Comparison of ENCODE assay signal across 9 cellular contexts in genomic region chr4:176123710-176124407, GRCh38. TPM values are rescaled to one million over a fixed set of nuclear protein-coding genes. Genes with fewer than 3 reads are reported as not detected.
DNase-seq lines count a peak whose midpoint lies in the region; ATAC-seq and TF ChIP-seq lines count a peak whose summit lies in the region.
"Had no signal": no experiment of that assay in that cellular context is flagged by ENCODE, and none has a peak within 500 bp of the region (broad histone marks: within the 10 kb centered on the region; RNA-seq: fewer than 3 reads in every experiment).

No MANE protein-coding gene starts in this region.

- H3K4me2 ChIP-seq in mammary epithelial cell (ENCODE audit: insufficient read depth, low read depth, low read length): no peak overlapping the region

- no peaks in the 10 kb centered on the region for H3K36me3 Mint-ChIP-seq in effector memory CD8-positive, alpha-beta T cell (ENCODE audit: insufficient read depth)

- H3K9me3 ChIP-seq in HAP-1 (no peaks in the 10 kb centered on the region), mammary epithelial cell (replicated peaks; ENCODE audit: insufficient read depth, low read length) (no peaks in the 10 kb centered on the region)

- no peak for ATAC-seq in effector memory CD8-positive, alpha-beta T cell (replicated peaks)

- intact Hi-C loops in mammary epithelial cell (cut with micrococcal nuclease): loop anchor here (1.0 to 5.0 kb wide), 2 partner anchors 90 to 177 kb away; no protein-coding TSS in a partner anchor

- BruUV-seq in mammary epithelial cell (replicated peaks; lab: Mats Ljungman, UMichigan): no TSS peak

- H3K27me3 ChIP-seq in HAP-1 (ENCODE audit: low read depth) (no peaks in the 10 kb centered on the region), mammary epithelial cell (ENCODE audit: insufficient read depth, low read length) (no peaks in the 10 kb centered on the region)

- H3K4me1 ChIP-seq in HAP-1 (peaks cover 4% of the 10 kb centered on the region; the same call in 1 of the 2 replicates), mammary epithelial cell (ENCODE audit: insufficient read depth, low read length) (no peaks in the 10 kb centered on the region)

- TF ChIP-seq CTCF in AG04449 (IDR thresholded peaks at IDR 0.05; ENCODE audit: insufficient read depth, low read length, missing control alignments) (peak; percentile 53), GM12864 (IDR thresholded peaks at IDR 0.05; ENCODE audit: low read depth, low read length, missing control alignments) (peak; percentile 82), mammary epithelial cell (conservative IDR thresholded peaks at IDR 0.05 in 1 of 2, IDR thresholded peaks at IDR 0.05 in 1 of 2; ENCODE audit: extremely low read depth in 1 of 2, insufficient read depth in 1 of 2, low read depth in 1 of 2, low read length in 2 of 2) (peak; percentile 47 to 75)

- no peak overlapping the region for H3K27ac Mint-ChIP-seq in effector memory CD8-positive, alpha-beta T cell

- POLR2A ChIA-PET in AG04449 (lab: Yijun Ruan, JAX): no interaction called here

- H3K27ac ChIP-seq in mammary epithelial cell (ENCODE audit: insufficient read depth, low read depth, low read length): no peak overlapping the region
- H3K27ac ChIP-seq: SK-N-MC had no signal

- no peak overlapping the region for H2AFZ ChIP-seq in mammary epithelial cell (ENCODE audit: low read depth, low read length)

- no peak overlapping the region for H3K4me3 Mint-ChIP-seq in effector memory CD8-positive, alpha-beta T cell

- H3K4me1 Mint-ChIP-seq in effector memory CD8-positive, alpha-beta T cell (ENCODE audit: low read depth in 2 of 2): peaks cover 0 to 1% of the 10 kb centered on the region in 2 donors

- CTCF ChIA-PET in AG04449 (lab: Yijun Ruan, JAX): interaction anchor here (1.0 to 4.4 kb wide), 5 partner anchors 13 to 217 kb away, joined by 3 to 18 read pairs (median 4); no protein-coding TSS in a partner anchor
- CTCF ChIA-PET in mammary epithelial cell (lab: Charles Lee; ENCODE audit: low non-redundant PET): interaction anchor here (0.6 kb wide), 1 partner anchor 24 kb away, joined by 7 read pairs; no protein-coding TSS in a partner anchor

- no peak for DNase-seq in AG04449 (ENCODE audit: low read depth, low spot score)
- peak; percentile 46 for DNase-seq in GM12864 (ENCODE audit: low read depth)
- peak; percentile 39 to 46 for DNase-seq in HAP-1 (ENCODE audit: low spot score in 2 of 2)
- DNase-seq in LHCN-M2 (ENCODE audit: low read depth): peak; percentile 29
- peak; percentile 3 for DNase-seq in mammary epithelial cell
- DNase-seq in myocyte (ENCODE audit: low read depth): peak; percentile 27
- DNase-seq in Kasumi-1 (lab: John Stamatoyannopoulos, UW): no peak
- no peak for DNase-seq in effector memory CD8-positive, alpha-beta T cell

- H3K36me3 ChIP-seq in HAP-1 (replicated peaks) (no peaks in the 10 kb centered on the region), mammary epithelial cell (ENCODE audit: insufficient read depth, low read length) (no peaks in the 10 kb centered on the region)

- no peaks in the 10 kb centered on the region for H4K20me1 ChIP-seq in mammary epithelial cell (ENCODE audit: insufficient read depth, low read length)

- no peaks in the 10 kb centered on the region for H3K9me3 Mint-ChIP-seq in effector memory CD8-positive, alpha-beta T cell

- dilution Hi-C loops in mammary epithelial cell (cut with HindIII; ENCODE audit: low sequenced_read_pairs): no loop called here

- 79% methylated on average over 4 of the region's 4 CpGs for WGBS in mammary epithelial cell (ENCODE audit: low coverage, missing lambda C conversion rate)

- in situ Hi-C loops in HAP-1 (cut with MboI; ENCODE audit: low sequenced_read_pairs) (no loop called here), mammary epithelial cell (cut with MboI; ENCODE audit: low sequenced_read_pairs in 2 of 2) (no loop called here)

- H3K4me3 ChIP-seq in AG04449 (ENCODE audit: low read depth, low read length) (no peak overlapping the region), GM12864 (ENCODE audit: low read depth, low read length) (no peak overlapping the region), HAP-1 (no peak overlapping the region), mammary epithelial cell (replicated peaks in 1 of 3; ENCODE audit: insufficient read depth in 1 of 3, low read depth in 2 of 3, low read length in 3 of 3) (no peak overlapping the region)
- H3K4me3 ChIP-seq: SK-N-MC had no signal

- no peaks in the 10 kb centered on the region for H3K79me2 ChIP-seq in mammary epithelial cell (ENCODE audit: insufficient read depth, low read length)

- peaks cover 7 to 17% of the 10 kb centered on the region in 2 donors for H3K27me3 Mint-ChIP-seq in effector memory CD8-positive, alpha-beta T cell

- no peak overlapping the region for H3K9ac ChIP-seq in mammary epithelial cell (ENCODE audit: insufficient read depth, low read length)

RNA-seq across cellular contexts. Expression of gene WDR17, which starts 58.2 kb away (rescaled TPM):
- total RNA-seq in LHCN-M2 (2014; rRNA removed) (0.11 and 0.26 TPM in 2 replicates), mammary epithelial cell (under 1 TPM; 0.33 to 0.42 TPM), myocyte (not detected in 2 replicates)
- not detected for polyA plus RNA-seq in LHCN-M2 (2012)
- 0.18 TPM for polyA plus RNA-seq in mammary epithelial cell
- polyA minus RNA-seq in mammary epithelial cell: not detected
- polyA plus RNA-seq in myocyte (2012): not detected

Comparison
In these comparisons a context has a peak if more than half of its experiments do, and no peak if none do; other contexts are left out.
1. DNase-seq: peak in GM12864 (single experiment), HAP-1 (2 of 2), LHCN-M2 (single experiment), mammary epithelial cell (single experiment) and myocyte (single experiment); none in AG04449 (single experiment), Kasumi-1 (0 of 2) and effector memory CD8-positive, alpha-beta T cell (0 of 3).
2. Peak in every context shown above with its lines, with median percentiles within 50 percentile points of each other: CTCF ChIP-seq.